Comparison of ENCODE assay signal across 9 cellular contexts in the genomic region with DNA sequence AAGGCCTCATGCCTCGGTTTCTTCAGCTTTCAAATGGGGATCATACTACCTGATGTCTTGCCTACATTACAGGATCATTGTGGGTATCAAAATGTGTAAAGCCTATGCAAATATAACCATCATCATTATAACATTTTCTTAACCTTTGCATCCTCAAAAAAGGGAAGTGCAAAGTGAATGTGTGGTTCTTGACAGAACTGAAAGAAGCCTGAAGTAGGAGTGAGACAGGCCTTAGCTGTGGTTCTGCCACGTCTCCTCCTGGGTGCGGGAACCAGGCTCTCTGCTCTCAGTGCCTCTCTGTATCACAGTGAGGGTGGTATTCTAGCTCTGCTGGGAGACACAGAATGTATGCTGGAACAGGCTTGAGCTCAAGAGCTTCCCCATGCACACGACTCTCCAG.
DNase-seq lines count a peak whose midpoint lies in the region; ATAC-seq and TF ChIP-seq lines count a peak whose summit lies in the region.
"Had no signal": no experiment of that assay in that cellular context is flagged by ENCODE, and none has a peak within 500 bp of the region (broad histone marks: within the 10 kb centered on the region; RNA-seq: fewer than 3 reads in every experiment).

No MANE protein-coding gene starts in this region.

- no peak overlapping the region for H2AFZ ChIP-seq in Karpas-422 (ENCODE audit: low read length)

- H3K4me1 ChIP-seq in Karpas-422 (ENCODE audit: low read length) (peaks cover 8% of the 10 kb centered on the region), BE2C (peaks cover 10% of the 10 kb centered on the region), right lobe of liver (peaks cover 0 to 25% (median 3%) of the 10 kb centered on the region in 4 donors)

- no peaks in the 10 kb centered on the region for H3K79me2 ChIP-seq in Karpas-422 (ENCODE audit: low read length)

- H3K9me3 ChIP-seq in Karpas-422 (ENCODE audit: low read length) (peaks cover 6% of the 10 kb centered on the region; the same call in 1 of the 2 replicates), BE2C (no peaks in the 10 kb centered on the region), right lobe of liver (no peaks in the 10 kb centered on the region)

- H3K4me3 ChIP-seq in Karpas-422 (ENCODE audit: low read length) (no peak overlapping the region), BE2C (ENCODE audit: low read depth, low read length) (no peak overlapping the region), right lobe of liver (no peak overlapping the region)
- H3K4me3 ChIP-seq: BLaER1 treated with 17β-estradiol and CSF1 and Interleukin-3, amounts not matched to agents 10 nM and 100 nM had no signal

- DNase-seq in activated effector memory CD4-positive, alpha-beta T cell treated with anti-CD3 and anti-CD28 coated beads, Interleukin-2, amount 50 U/mL, for 16 hours: peak; percentile 67
- no peak for DNase-seq in activated effector memory CD4-positive, alpha-beta T cell treated with Interleukin-2 at 50 U/mL for 16 hours
- DNase-seq in Karpas-422 (peak; percentile 71), BE2C (no peak), right lobe of liver (no peak), HUDEP-2 (lab: John Stamatoyannopoulos, UW; ENCODE audit: unreplicated experiment in 76 of 76) (no peak)
- DNase-seq in stimulated activated naive CD8-positive, alpha-beta T cell treated with anti-CD3 and anti-CD28 coated beads, Interleukin-15, Interleukin-2, amounts not matched to agents 100 U/mL and 50 U/mL, for 24 hours: peak; percentile 48

- no peaks in the 10 kb centered on the region for H4K20me1 ChIP-seq in Karpas-422 (ENCODE audit: insufficient read depth, low read depth, low read length)
- H4K20me1 ChIP-seq: BLaER1 treated with 17β-estradiol and CSF1 and Interleukin-3, amounts not matched to agents 10 nM and 100 nM had no signal

- H3K36me3 ChIP-seq in Karpas-422 (ENCODE audit: insufficient read depth, low read length) (no peaks in the 10 kb centered on the region), BE2C (no peaks in the 10 kb centered on the region), right lobe of liver (no peaks in the 10 kb centered on the region)
- H3K36me3 ChIP-seq: BLaER1 treated with 17β-estradiol and CSF1 and Interleukin-3, amounts not matched to agents 10 nM and 100 nM had no signal

- WGBS in right lobe of liver (ENCODE audit: insufficient coverage, low coverage, low lambda C conversion rate, missing lambda C conversion rate): 92% methylated on average over 3 of the region's 4 CpGs

- no peak overlapping the region for H3K27ac ChIP-seq in Karpas-422 (ENCODE audit: low read length)
- H3K27ac ChIP-seq in right lobe of liver: no peak overlapping the region
- H3K27ac ChIP-seq: BLaER1 treated with 17β-estradiol and CSF1 and Interleukin-3, amounts not matched to agents 10 nM and 100 nM had no signal

- ATAC-seq in HG02610 (IDR thresholded peaks at IDR 0.05; ENCODE audit: unreplicated experiment): peak; percentile 85
- ATAC-seq in stimulated activated naive CD8-positive, alpha-beta T cell treated with anti-CD3 and anti-CD28 coated beads, Interleukin-15, Interleukin-2, amounts not matched to agents 100 U/mL and 50 U/mL, for 24 hours: peak; percentile 63
- ATAC-seq in right lobe of liver: no peak

- no peaks in the 10 kb centered on the region for H3K9me2 ChIP-seq in Karpas-422 (replicated peaks; ENCODE audit: insufficient read depth, low read length)

- H3K4me2 ChIP-seq in Karpas-422 (ENCODE audit: low read depth, low read length, poor library complexity, severe bottlenecking): no peak overlapping the region
- H3K4me2 ChIP-seq: BLaER1 treated with 17β-estradiol and CSF1 and Interleukin-3, amounts not matched to agents 10 nM and 100 nM had no signal

- 0 out of 2 replicates have a peak overlapping the region, but pooled peaks have one; percentile 26 for H3K9ac ChIP-seq in Karpas-422 (ENCODE audit: low read length)
- H3K9ac ChIP-seq: BLaER1 treated with 17β-estradiol and CSF1 and Interleukin-3, amounts not matched to agents 10 nM and 100 nM had no signal

- intact Hi-C loops in right lobe of liver (cut with DNase I): no loop called here

- H3K27me3 ChIP-seq in Karpas-422 (ENCODE audit: low read length) (no peaks in the 10 kb centered on the region; the same call in 1 of the 2 replicates), BE2C (no peaks in the 10 kb centered on the region), right lobe of liver (no peaks in the 10 kb centered on the region)
- H3K27me3 ChIP-seq: BLaER1 treated with 17β-estradiol and CSF1 and Interleukin-3, amounts not matched to agents 10 nM and 100 nM had no signal

- TF ChIP-seq POLR2A in right lobe of liver (IDR thresholded peaks at IDR 0.05): no peak

- no peak for TF ChIP-seq CTCF in BE2C (IDR thresholded peaks at IDR 0.05; ENCODE audit: low read depth, low read length)
- no peak for TF ChIP-seq CTCF in right lobe of liver (IDR thresholded peaks at IDR 0.05)

Comparison
In these comparisons a context has a peak if more than half of its experiments do, and no peak if none do; other contexts are left out.
1. DNase-seq: peak in activated effector memory CD4-positive, alpha-beta T cell treated with anti-CD3 and anti-CD28 coated beads, Interleukin-2, amount 50 U/mL, for 16 hours (single experiment), Karpas-422 (single experiment) and stimulated activated naive CD8-positive, alpha-beta T cell treated with anti-CD3 and anti-CD28 coated beads, Interleukin-15, Interleukin-2, amounts not matched to agents 100 U/mL and 50 U/mL, for 24 hours (single experiment); none in activated effector memory CD4-positive, alpha-beta T cell treated with Interleukin-2 at 50 U/mL for 16 hours (single experiment), BE2C (single experiment), right lobe of liver (0 of 3) and HUDEP-2 (0 of 76).
2. ATAC-seq: peak in HG02610 (single experiment) and stimulated activated naive CD8-positive, alpha-beta T cell treated with anti-CD3 and anti-CD28 coated beads, Interleukin-15, Interleukin-2, amounts not matched to agents 100 U/mL and 50 U/mL, for 24 hours (single experiment); none in right lobe of liver (0 of 4).